In genomic region chr11:83472831-83473230, GRCh38 we compare ENCODE assay signal across 21 cellular contexts.
DNase-seq lines count a peak whose midpoint lies in the region; ATAC-seq and TF ChIP-seq lines count a peak whose summit lies in the region.
"Had no signal": no experiment of that assay in that cellular context is flagged by ENCODE, and none has a peak within 500 bp of the region (broad histone marks: within the 10 kb centered on the region; RNA-seq: fewer than 3 reads in every experiment).

No MANE protein-coding gene starts in this region.

- no peaks in the 10 kb centered on the region; a peak in 1 of 4 replicates for H3K4me1 ChIP-seq in SK-N-SH (ENCODE audit: control insufficient read depth in 1 of 2, insufficient read depth in 2 of 2, low read depth in 1 of 2, low read length in 1 of 2)
- H3K4me1 ChIP-seq: A549, HAP-1 had no signal

- peaks cover 7% of the 10 kb centered on the region for H3K4me1 Mint-ChIP-seq in mesothelial cell of epicardium

- H3K4me3 ChIP-seq in neural cell (ENCODE audit: low read length) = no peak overlapping the region
- no peak overlapping the region for H3K4me3 ChIP-seq in lower leg skin (ENCODE audit: low read depth, poor library complexity, severe bottlenecking)
- no peak overlapping the region for H3K4me3 ChIP-seq in SK-N-SH (ENCODE audit: low read depth in 2 of 2, low read length in 1 of 2)
- H3K4me3 ChIP-seq: A549, HAP-1 had no signal

- TF ChIP-seq EP300 in neural cell (conservative IDR thresholded peaks at IDR 0.05; ENCODE audit: poor library complexity, severe bottlenecking) (no peak), SK-N-SH (IDR thresholded peaks at IDR 0.05; ENCODE audit: borderline replicate concordance in 1 of 2, low read depth in 1 of 2, low read length in 1 of 2) (no peak)

- POLR2A ChIA-PET in SK-N-SH (lab: Yijun Ruan, JAX) = no interaction called here

- no peak for TF ChIP-seq POLR2A in lower leg skin (IDR thresholded peaks at IDR 0.05)

- H3K4me2 ChIP-seq in neural cell (ENCODE audit: low read length) (no peak overlapping the region), SK-N-SH (no peak overlapping the region)
- H3K4me2 ChIP-seq: A549 had no signal

- H3K36me3 ChIP-seq in neural cell (ENCODE audit: insufficient read depth, low read length) = no peaks in the 10 kb centered on the region
- no peaks in the 10 kb centered on the region for H3K36me3 ChIP-seq in SK-N-SH (replicated peaks in 1 of 2; ENCODE audit: control insufficient read depth in 1 of 2, insufficient read depth in 2 of 2, low read length in 1 of 2)
- H3K36me3 ChIP-seq: HAP-1 had no signal

- no peaks in the 10 kb centered on the region for H3K79me2 ChIP-seq in neural cell (replicated peaks; ENCODE audit: insufficient read depth, low read length)
- H3K79me2 ChIP-seq in SK-N-SH (ENCODE audit: insufficient read depth) = no peaks in the 10 kb centered on the region

- H4K20me1 ChIP-seq in neural cell (ENCODE audit: insufficient read depth) (no peaks in the 10 kb centered on the region), SK-N-SH (ENCODE audit: insufficient read depth) (no peaks in the 10 kb centered on the region)

- H3F3A ChIP-seq in neural cell (ENCODE audit: insufficient read depth, low read length, poor library complexity, severe bottlenecking) = peaks cover 8% of the 10 kb centered on the region
- H3F3A ChIP-seq in SK-N-SH (replicated peaks; ENCODE audit: insufficient read depth) = no peaks in the 10 kb centered on the region

- ATAC-seq in SK-N-SH treated with all-trans-retinoic acid at 6 μM for 48 hours = no peak
- ATAC-seq: A549 had no signal

- peak overlapping the region; percentile 46 for H3K9ac ChIP-seq in neural cell (ENCODE audit: low read length)
- H3K9ac ChIP-seq in SK-N-SH = no peak overlapping the region

- H3K27me3 Mint-ChIP-seq in mesothelial cell of epicardium (ENCODE audit: low read depth) = peaks cover 6% of the 10 kb centered on the region

- H3K27ac Mint-ChIP-seq in mesothelial cell of epicardium = peak overlapping the region; percentile 2
- H3K27ac Mint-ChIP-seq: CD4-positive, alpha-beta memory T cell; HFFc6 had no signal

- no peaks in the 10 kb centered on the region for H3K9me2 ChIP-seq in neural cell (ENCODE audit: insufficient read depth, low read length)
- no peaks in the 10 kb centered on the region for H3K9me2 ChIP-seq in SK-N-SH

- H3K9me3 ChIP-seq in neural cell (ENCODE audit: low read length) (no peaks in the 10 kb centered on the region), SK-N-SH (no peaks in the 10 kb centered on the region)
- H3K9me3 ChIP-seq: A549, HAP-1 had no signal

- H3K9me3 Mint-ChIP-seq in mesothelial cell of epicardium = no peaks in the 10 kb centered on the region
- H3K9me3 Mint-ChIP-seq: HFFc6 had no signal

- H3K27ac ChIP-seq in neural cell (ENCODE audit: low read length) (peak overlapping the region; percentile 82), temporal lobe (ENCODE audit: low read depth, low read length) (peak overlapping the region; percentile 19), SK-N-SH (ENCODE audit: low read depth in 2 of 2, low read length in 1 of 2) (no peak overlapping the region)
- H3K27ac ChIP-seq: A549 had no signal

- no peak for TF ChIP-seq CTCF in mesothelial cell of epicardium (IDR thresholded peaks at IDR 0.05; ENCODE audit: unreplicated experiment)
- TF ChIP-seq CTCF in neural cell (IDR thresholded peaks at IDR 0.05; ENCODE audit: poor library complexity, severe bottlenecking) = no peak
- no peak for TF ChIP-seq CTCF in lower leg skin (IDR thresholded peaks at IDR 0.05)
- TF ChIP-seq CTCF in SK-N-SH (IDR thresholded peaks at IDR 0.05) = no peak

- H2AFZ ChIP-seq in neural cell (ENCODE audit: low read depth, low read length) = no peak overlapping the region
- H2AFZ ChIP-seq in SK-N-SH (ENCODE audit: low read depth) = no peak overlapping the region

- peak; percentile 13 for DNase-seq in NCI-H2227 (lab: John Stamatoyannopoulos, UW; ENCODE audit: unreplicated experiment)
- no peak for DNase-seq in mesothelial cell of epicardium (ENCODE audit: low spot score in 2 of 2, unreplicated experiment in 2 of 2)
- DNase-seq in cardiac septum (ENCODE audit: low spot score) = no peak
- DNase-seq in lower leg skin (ENCODE audit: low spot score in 2 of 2) = no peak
- DNase-seq in SK-N-SH = no peak
- DNase-seq: 8988T; ACHN; AML-193; C1 segment of cervical spinal cord; Calu3; CD4-positive, alpha-beta memory T cell; COR-L47; DMS53; DND-41; GOT3; HFFc6 had no signal

- H3K4me3 Mint-ChIP-seq in mesothelial cell of epicardium = no peak overlapping the region
- H3K4me3 Mint-ChIP-seq: HFFc6 had no signal

- TF ChIP-seq RAD21 in neural cell (conservative IDR thresholded peaks at IDR 0.05) (no peak), SK-N-SH (IDR thresholded peaks at IDR 0.05; ENCODE audit: low read length) (no peak)

- H3K36me3 Mint-ChIP-seq in mesothelial cell of epicardium = no peaks in the 10 kb centered on the region
- H3K36me3 Mint-ChIP-seq: CD4-positive, alpha-beta memory T cell had no signal

- intact Hi-C loops in cardiac septum (cut with DNase I) = no loop called here
- intact Hi-C loops in lower leg skin (cut with DNase I; ENCODE audit: low total_unique reads) = no loop called here

- CTCF ChIA-PET in SK-N-SH (lab: Yijun Ruan, JAX) = no interaction called here

- H3K27me3 ChIP-seq in neural cell (ENCODE audit: insufficient read depth, low read depth, low read length) = no peaks in the 10 kb centered on the region
- H3K27me3 ChIP-seq in SK-N-SH (ENCODE audit: insufficient read depth) = no peaks in the 10 kb centered on the region

TF ChIP-seq in neural cell, 6 proteins besides CTCF, POLR2A, EP300 and RAD21 (continues in another document):
- TF ChIP-seq TAF1 (IDR thresholded peaks at IDR 0.05; ENCODE audit: low read depth) = no peak
- TF ChIP-seq SMC3 (conservative IDR thresholded peaks at IDR 0.05; ENCODE audit: poor library complexity) = no peak
- no peak for TF ChIP-seq POLR2AphosphoS5 (IDR thresholded peaks at IDR 0.05)
- TF ChIP-seq MXI1 (conservative IDR thresholded peaks at IDR 0.05; ENCODE audit: poor library complexity, severe bottlenecking) = no peak
- TF ChIP-seq EZH2 (IDR thresholded peaks at IDR 0.05; ENCODE audit: borderline replicate concordance, insufficient read depth, low read length, poor library complexity, severe bottlenecking) = no peak

TF ChIP-seq in SK-N-SH, 30 proteins besides CTCF, POLR2A, EP300 and RAD21 (continues in another document):
- TF ChIP-seq EZH2phosphoT487 (IDR thresholded peaks at IDR 0.05; ENCODE audit: borderline replicate concordance, low read depth) = no peak
- TF ChIP-seq CHD2 (IDR thresholded peaks at IDR 0.05; ENCODE audit: low read length, partially characterized antibody) = no peak
- TF ChIP-seq TEAD4 (IDR thresholded peaks at IDR 0.05; ENCODE audit: borderline replicate concordance, insufficient read depth) = no peak
- no peak for TF ChIP-seq YY1 (IDR thresholded peaks at IDR 0.05; ENCODE audit: low read depth)
- TF ChIP-seq ZBTB33 (IDR thresholded peaks at IDR 0.05; ENCODE audit: borderline replicate concordance, low read depth) = no peak
- no peak for TF ChIP-seq POLR2AphosphoS5 (IDR thresholded peaks at IDR 0.05; ENCODE audit: low read depth, low read length)
- no peak for TF ChIP-seq TAF1 (IDR thresholded peaks at IDR 0.05; ENCODE audit: borderline replicate concordance, low read depth, low read length)

TF ChIP-seq in SK-N-SH treated with all-trans-retinoic acid at 6 μM for 48 hours, 23 proteins besides CTCF, POLR2A, EP300 and RAD21:
- no peak for TF ChIP-seq ZFP30 (CRISPR knock-in tag; IDR thresholded peaks at IDR 0.05)
- TF ChIP-seq GLIS3 (CRISPR knock-in tag; IDR thresholded peaks at IDR 0.05) = no peak
- no peak for TF ChIP-seq ZFP3 (CRISPR knock-in tag; IDR thresholded peaks at IDR 0.05)
- TF ChIP-seq ZNF565 (CRISPR knock-in tag; conservative IDR thresholded peaks at IDR 0.05; ENCODE audit: low read depth) = no peak
- TF ChIP-seq, protein P1, sequence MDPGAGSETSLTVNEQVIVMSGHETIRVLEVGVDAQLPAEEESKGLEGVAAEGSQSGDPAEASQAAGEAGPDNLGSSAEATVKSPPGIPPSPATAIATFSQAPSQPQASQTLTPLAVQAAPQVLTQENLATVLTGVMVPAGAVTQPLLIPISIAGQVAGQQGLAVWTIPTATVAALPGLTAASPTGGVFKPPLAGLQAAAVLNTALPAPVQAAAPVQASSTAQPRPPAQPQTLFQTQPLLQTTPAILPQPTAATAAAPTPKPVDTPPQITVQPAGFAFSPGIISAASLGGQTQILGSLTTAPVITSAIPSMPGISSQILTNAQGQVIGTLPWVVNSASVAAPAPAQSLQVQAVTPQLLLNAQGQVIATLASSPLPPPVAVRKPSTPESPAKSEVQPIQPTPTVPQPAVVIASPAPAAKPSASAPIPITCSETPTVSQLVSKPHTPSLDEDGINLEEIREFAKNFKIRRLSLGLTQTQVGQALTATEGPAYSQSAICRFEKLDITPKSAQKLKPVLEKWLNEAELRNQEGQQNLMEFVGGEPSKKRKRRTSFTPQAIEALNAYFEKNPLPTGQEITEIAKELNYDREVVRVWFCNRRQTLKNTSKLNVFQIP (CRISPR knock-in tag; IDR thresholded peaks at IDR 0.05; ENCODE audit: borderline replicate concordance, low read depth) = no peak
- no peak for TF ChIP-seq BACH2 (CRISPR knock-in tag; IDR thresholded peaks at IDR 0.05; ENCODE audit: borderline replicate concordance)
- TF ChIP-seq CSRNP3 (CRISPR knock-in tag; IDR thresholded peaks at IDR 0.05) = no peak
- TF ChIP-seq ISL1 (CRISPR knock-in tag; IDR thresholded peaks at IDR 0.05) = no peak
- TF ChIP-seq ARNTL (CRISPR knock-in tag; IDR thresholded peaks at IDR 0.05; ENCODE audit: borderline replicate concordance, low read depth) = no peak
- TF ChIP-seq ZNF8 (CRISPR knock-in tag; IDR thresholded peaks at IDR 0.05) = no peak
- TF ChIP-seq ZNF70 (CRISPR knock-in tag; IDR thresholded peaks at IDR 0.05) = no peak
- TF ChIP-seq SNAI2 (CRISPR knock-in tag; IDR thresholded peaks at IDR 0.05) = no peak

Comparison
In these comparisons a context has a peak if more than half of its experiments do, and no peak if none do; other contexts are left out.
1. H3K27ac ChIP-seq: peak in neural cell (single experiment) and temporal lobe (single experiment); none in SK-N-SH (0 of 2).